24 cellular contexts compared by ENCODE assay signal in genomic region chr9:135476981-135477380, GRCh38. TPM values are rescaled to one million over a fixed set of nuclear protein-coding genes. Genes with fewer than 3 reads are reported as not detected.
DNase-seq lines count a peak whose midpoint lies in the region; ATAC-seq and TF ChIP-seq lines count a peak whose summit lies in the region.
"Had no signal": no experiment of that assay in that cellular context is flagged by ENCODE, and none has a peak within 500 bp of the region (broad histone marks: within the 10 kb centered on the region; RNA-seq: fewer than 3 reads in every experiment).

No MANE protein-coding gene starts in this region.

- no peak overlapping the region for H3K27ac ChIP-seq in adrenal gland
- H3K27ac ChIP-seq: ascending aorta, psoas muscle had no signal

- TF ChIP-seq POLR2A in adrenal gland (IDR thresholded peaks at IDR 0.05): no peak

- no peak for ATAC-seq in HG03280 (IDR thresholded peaks at IDR 0.05; ENCODE audit: unreplicated experiment)
- ATAC-seq in GM18511 (IDR thresholded peaks at IDR 0.05; ENCODE audit: unreplicated experiment): no peak
- ATAC-seq: CD8-positive, alpha-beta T cell; natural killer cell treated with Interleukin-12 subunit alpha and Interleukin-12 subunit beta and Interleukin-15 and Interleukin-18, amount 100 ng/mL, for 72 hours; psoas muscle; stimulated activated memory B cell treated with anti-CD40 and anti-IgM and Interleukin-4, amounts not matched to agents 10 μg/mL and 1 μg/mL and 100 μg/mL, for 72 hours had no signal

- no peak for TF ChIP-seq CTCF in epithelial cell of proximal tubule (conservative IDR thresholded peaks at IDR 0.05; ENCODE audit: low read depth, low read length)
- no peak for TF ChIP-seq CTCF in adrenal gland (IDR thresholded peaks at IDR 0.05)

- H3K4me3 ChIP-seq in epithelial cell of proximal tubule (ENCODE audit: low read depth, low read length): no peak overlapping the region
- no peak overlapping the region for H3K4me3 ChIP-seq in adrenal gland
- H3K4me3 ChIP-seq: ascending aorta, psoas muscle had no signal

- 80 to 88% (median 83%) methylated on average over 2 of the region's 2 CpGs for WGBS in adrenal gland, 4 donors

- no peaks in the 10 kb centered on the region for H3K36me3 ChIP-seq in adrenal gland (replicated peaks in 1 of 2)
- H3K36me3 ChIP-seq: ascending aorta had no signal

- DNase-seq in AG08395 (ENCODE audit: low spot score) (peak; percentile 55), LHCN-M2 (ENCODE audit: low read depth) (peak; percentile 67), epithelial cell of proximal tubule (ENCODE audit: low read depth) (peak; percentile 66), myocyte (ENCODE audit: low read depth) (peak; percentile 69), adrenal gland (no peak)
- no peak for DNase-seq in activated CD4-positive, alpha-beta T cell treated with anti-CD3 and anti-CD28 coated beads for 1 hour
- DNase-seq: activated naive CD4-positive, alpha-beta T cell; CD8-positive, alpha-beta T cell; DMS79 treated with DMSO at 0.1 percent for 48 hours; KBM-7; NCI-H1930; psoas muscle; stimulated activated CD4-positive, alpha-beta T cell treated with anti-CD3 and anti-CD28 coated beads, Interleukin-12 subunit alpha, Interleukin-12 subunit beta, amount 100 ng/mL, for 4 hours; SW 1271 had no signal

- intact Hi-C loops in adrenal gland (cut with DNase I): no loop called here

- no peaks in the 10 kb centered on the region for H3K9me3 ChIP-seq in adrenal gland (replicated peaks in 1 of 3)
- H3K9me3 ChIP-seq: ascending aorta, psoas muscle had no signal

- H3K27me3 ChIP-seq in adrenal gland: no peaks in the 10 kb centered on the region
- H3K27me3 ChIP-seq: ascending aorta had no signal

- peaks cover 0 to 23% of the 10 kb centered on the region in 2 donors for H3K4me1 ChIP-seq in adrenal gland (replicated peaks in 1 of 2)

RNA-seq across cellular contexts. Expression of gene PPP1R26, which starts 2.6 kb away (rescaled TPM):
- total RNA-seq in LHCN-M2 (2014; rRNA removed) (8.1 and 9.2 TPM in 2 replicates), epithelial cell of proximal tubule (23.2 and 26.3 TPM in 2 replicates), myocyte (14.3 and 15.2 TPM in 2 replicates), adrenal gland (10 to 100 TPM; 12.2 to 34.8 (median 19.1) TPM)
- 5.6 TPM for polyA plus RNA-seq in LHCN-M2 (2012)
- 8.9 TPM for polyA plus RNA-seq in myocyte (2012)
- polyA plus RNA-seq in adrenal gland: 10 to 100 TPM in 2 of 3 donors, 1 to 10 TPM in 1; 3.3 to 20.7 (median 11.5) TPM

RNA-seq across cellular contexts. Expression of gene MRPS2, which starts 23.5 kb away (rescaled TPM):
- total RNA-seq in LHCN-M2 (2014; rRNA removed) (52.3 and 54.2 TPM in 2 replicates), epithelial cell of proximal tubule (68.1 and 117 TPM in 2 replicates), myocyte (28.1 and 39.2 TPM in 2 replicates), adrenal gland (10 to 100 TPM; 43.7 to 84.1 (median 64.7) TPM)
- polyA plus RNA-seq in LHCN-M2 (2012): 41.6 TPM
- 36.6 TPM for polyA plus RNA-seq in myocyte (2012)
- 10 to 100 TPM; 31.8 to 62.0 (median 52.0) TPM for polyA plus RNA-seq in adrenal gland

RNA-seq across cellular contexts. Expression of gene LCN1, which starts 44.3 kb away (rescaled TPM):
- not detected in 2 replicates for total RNA-seq in LHCN-M2 (2014; rRNA removed)
- not detected for polyA plus RNA-seq in LHCN-M2 (2012)
- not detected in 2 replicates for total RNA-seq in epithelial cell of proximal tubule
- total RNA-seq in myocyte: not detected in 2 replicates
- not detected for polyA plus RNA-seq in myocyte (2012)
- not detected for total RNA-seq in adrenal gland
- not detected for polyA plus RNA-seq in adrenal gland
- total RNA-seq: A673; ascending aorta; CD8-positive, alpha-beta T cell; glomerular endothelial cell; H1; lung microvascular endothelial cell; natural killer cell treated with Interleukin-12 subunit alpha and Interleukin-12 subunit beta and Interleukin-15 and Interleukin-18, amount 100 ng/mL, for 72 hours; RPMI7951 had no signal
- polyA plus RNA-seq: H1, psoas muscle had no signal

Comparison
In these comparisons a context has a peak if more than half of its experiments do, and no peak if none do; other contexts are left out.
1. DNase-seq: peak in AG08395 (single experiment), LHCN-M2 (single experiment), epithelial cell of proximal tubule (single experiment) and myocyte (single experiment); none in activated CD4-positive, alpha-beta T cell treated with anti-CD3 and anti-CD28 coated beads for 1 hour (single experiment) and adrenal gland (0 of 7).